In genomic region chr16:30657866-30658730, GRCh38 we compare ENCODE assay signal across 8 cellular contexts. TPM values are rescaled to one million over a fixed set of nuclear protein-coding genes. Genes with fewer than 3 reads are reported as not detected.
A peak's percentile ranks its signal among the peaks of the same experiment; 100 is the strongest.
DNase-seq lines count a peak whose midpoint lies in the region; ATAC-seq and TF ChIP-seq lines count a peak whose summit lies in the region.

FBRS (plus strand) TSS chr16:30658431; CDS start chr16:30659519, 1,088 bp downstream.

- H3K4me3 ChIP-seq in choroid plexus epithelial cell (ENCODE audit: low read depth, low read length) (peak within 1 kb of the TSS; percentile 91), kidney epithelial cell (ENCODE audit: low read depth, low read length) (peak within 1 kb of the TSS; percentile 82)

- H3K27me3 ChIP-seq in kidney epithelial cell (ENCODE audit: control insufficient read depth, insufficient read depth, low read length), result no peaks in the 10 kb centered on the region

- H3K36me3 ChIP-seq in kidney epithelial cell (ENCODE audit: control insufficient read depth, insufficient read depth, low read length), result no peaks in the 10 kb centered on the region

- TF ChIP-seq CTCF in choroid plexus epithelial cell (conservative IDR thresholded peaks at IDR 0.05; ENCODE audit: low read depth, low read length) (peak; percentile 63), kidney epithelial cell (IDR thresholded peaks at IDR 0.05; ENCODE audit: insufficient read depth, low read length, poor library complexity, severe bottlenecking) (peak; percentile 59)

- ATAC-seq in GM19043 (IDR thresholded peaks at IDR 0.05; ENCODE audit: low read depth, unreplicated experiment) (peak; percentile 64), HG03432 (IDR thresholded peaks at IDR 0.05; ENCODE audit: unreplicated experiment) (peak; percentile 74)

- peak; percentile 99 to 100 for DNase-seq in AML-193 (lab: John Stamatoyannopoulos, UW)
- peak; percentile 99 for DNase-seq in NCI-H510A (lab: John Stamatoyannopoulos, UW)
- peak; percentile 100 for DNase-seq in activated CD4-positive, alpha-beta T cell treated with anti-CD3 and anti-CD28 coated beads for 24 hours (ENCODE audit: low read depth in 2 of 2)
- DNase-seq in choroid plexus epithelial cell (ENCODE audit: low read depth), result peak; percentile 100
- DNase-seq in kidney epithelial cell (ENCODE audit: low read depth), result peak; percentile 100
- DNase-seq in stimulated activated CD4-positive, alpha-beta T cell treated with anti-CD3 and anti-CD28 coated beads, Interleukin-1b, Interleukin-23, amount 100 ng/mL, for 1 hour (ENCODE audit: low read depth in 2 of 2), result peak; percentile 99 to 100

RNA-seq across cellular contexts. Expression of gene FBRS, which starts in this region (rescaled TPM):
- total RNA-seq in kidney epithelial cell, result 47.2 and 51.5 TPM in 2 replicates

Comparison
In these comparisons a context has a peak if more than half of its experiments do, and no peak if none do; other contexts are left out.
1. Peak in every context shown above with its lines: DNase-seq, ATAC-seq and H3K4me3 ChIP-seq.